Comparison of ENCODE assay signal across 13 cellular contexts in the genomic region with DNA sequence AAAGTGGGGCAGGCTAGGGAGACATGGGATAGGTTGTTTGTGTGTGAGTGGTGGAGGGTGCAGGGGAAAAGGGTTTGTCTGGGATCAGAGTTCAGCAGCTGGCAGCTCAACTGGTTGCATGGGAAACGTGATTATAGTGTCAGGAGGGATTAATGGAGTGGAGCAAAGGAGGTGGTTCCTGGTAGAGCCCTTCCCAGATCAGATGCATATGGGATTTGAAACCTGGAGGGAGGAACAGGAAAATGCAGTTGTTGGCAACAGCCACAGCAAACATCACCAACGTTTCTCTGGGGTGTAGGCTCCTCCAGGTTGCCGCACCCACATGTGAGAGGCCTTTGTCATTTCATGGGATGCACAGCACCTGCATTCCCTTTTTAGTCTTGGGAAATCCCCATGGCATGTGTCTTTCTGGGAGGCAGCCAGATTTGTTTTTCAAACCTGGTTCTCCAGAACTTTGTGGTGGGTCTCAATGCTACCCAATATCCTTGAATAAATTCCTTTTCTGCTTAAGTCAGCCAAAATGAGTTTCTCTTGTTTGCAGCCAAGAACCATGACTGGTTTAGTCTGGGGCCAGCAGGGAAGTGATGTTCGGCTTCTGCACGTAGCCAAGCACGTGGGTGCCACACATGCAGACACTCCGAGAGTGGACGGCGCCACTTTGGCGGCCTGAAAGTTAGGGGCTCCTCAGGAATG.
DNase-seq lines count a peak whose midpoint lies in the region; ATAC-seq and TF ChIP-seq lines count a peak whose summit lies in the region.
"Had no signal": no experiment of that assay in that cellular context is flagged by ENCODE, and none has a peak within 500 bp of the region (broad histone marks: within the 10 kb centered on the region; RNA-seq: fewer than 3 reads in every experiment).

No MANE protein-coding gene starts in this region.

- H3K4me3 ChIP-seq in KMS-11 (IDR thresholded peaks at IDR 0.05; ENCODE audit: insufficient read depth, low read depth, low read length) = no peak overlapping the region
- H3K4me3 ChIP-seq in mammary epithelial cell (replicated peaks in 1 of 3; ENCODE audit: insufficient read depth in 1 of 3, low read depth in 2 of 3, low read length in 3 of 3) = no peak overlapping the region
- H3K4me3 ChIP-seq in hepatocyte = no peak overlapping the region

- intact Hi-C loops in mammary epithelial cell (cut with micrococcal nuclease) = no loop called here

- no peaks in the 10 kb centered on the region for H3K27me3 ChIP-seq in KMS-11 (ENCODE audit: insufficient read depth, low read depth)
- no peaks in the 10 kb centered on the region for H3K27me3 ChIP-seq in mammary epithelial cell (ENCODE audit: insufficient read depth, low read length)
- H3K27me3 ChIP-seq in hepatocyte = no peaks in the 10 kb centered on the region

- no peak for ATAC-seq in HG03095 (IDR thresholded peaks at IDR 0.05; ENCODE audit: unreplicated experiment)
- ATAC-seq: stimulated activated effector memory CD8-positive, alpha-beta T cell treated with anti-CD3 and anti-CD28 coated beads, Interleukin-12 subunit alpha, Interleukin-12 subunit beta, amount 100 ng/mL, for 72 hours had no signal

- no TSS peak for BruUV-seq in mammary epithelial cell (replicated peaks; lab: Mats Ljungman, UMichigan)

- CTCF ChIA-PET in mammary epithelial cell (lab: Charles Lee; ENCODE audit: low non-redundant PET) = no interaction called here

- no peaks in the 10 kb centered on the region for H3K9me2 ChIP-seq in hepatocyte (replicated peaks; ENCODE audit: insufficient read depth)

- H3K27ac ChIP-seq in KMS-11 (no peak overlapping the region), mammary epithelial cell (ENCODE audit: insufficient read depth, low read depth, low read length) (peak overlapping the region; percentile 64), hepatocyte (no peak overlapping the region), caudate nucleus (ENCODE audit: low read depth, low read length) (no peak overlapping the region)

- H3K79me2 ChIP-seq in KMS-11 (ENCODE audit: insufficient read depth, low read depth) = no peaks in the 10 kb centered on the region
- H3K79me2 ChIP-seq in mammary epithelial cell (ENCODE audit: insufficient read depth, low read length) = no peaks in the 10 kb centered on the region
- no peaks in the 10 kb centered on the region for H3K79me2 ChIP-seq in hepatocyte

- 51% methylated on average over 10 of the region's 10 CpGs for WGBS in mammary epithelial cell (ENCODE audit: low coverage, missing lambda C conversion rate)
- WGBS in hepatocyte (ENCODE audit: low lambda C conversion rate, missing lambda C conversion rate) = 82% methylated on average over 10 of the region's 10 CpGs

- DNase-seq in AG20443 (ENCODE audit: low spot score) (peak; percentile 65), mammary epithelial cell (peak; percentile 88), myocyte (ENCODE audit: low read depth) (peak; percentile 69), hepatocyte (ENCODE audit: low spot score) (no peak), caudate nucleus (lab: John Stamatoyannopoulos, UW) (no peak), dedifferentiated amniotic fluid mesenchymal stem cell (ENCODE audit: extremely low spot score) (no peak)
- DNase-seq: activated CD4-positive, alpha-beta T cell treated with anti-CD3 and anti-CD28 coated beads for 1 hour; CD8-positive, alpha-beta memory T cell; hypothalamus; stimulated activated CD4-positive, alpha-beta T cell treated with anti-CD3 and anti-CD28 coated beads, Interleukin-15, amount 100 ng/mL, for 24 hours had no signal

- TF ChIP-seq CTCF in KMS-11 (conservative IDR thresholded peaks at IDR 0.05; ENCODE audit: low read depth, low read length) (no peak), mammary epithelial cell (conservative IDR thresholded peaks at IDR 0.05 in 1 of 2, IDR thresholded peaks at IDR 0.05 in 1 of 2; ENCODE audit: extremely low read depth in 1 of 2, insufficient read depth in 1 of 2, low read depth in 1 of 2, low read length in 2 of 2) (no peak), hepatocyte (IDR thresholded peaks at IDR 0.05; ENCODE audit: poor library complexity) (no peak)

- H3K4me1 ChIP-seq in KMS-11 (ENCODE audit: low read depth, poor library complexity, severe bottlenecking) (peaks cover 9% of the 10 kb centered on the region), mammary epithelial cell (ENCODE audit: insufficient read depth, low read length) (peaks cover 40% of the 10 kb centered on the region), hepatocyte (ENCODE audit: insufficient read depth) (peaks cover 25% of the 10 kb centered on the region)

- dilution Hi-C loops in mammary epithelial cell (cut with HindIII; ENCODE audit: low sequenced_read_pairs) = no loop called here

- H3K9me3 ChIP-seq in mammary epithelial cell (replicated peaks; ENCODE audit: insufficient read depth, low read length) (no peaks in the 10 kb centered on the region), hepatocyte (ENCODE audit: low read depth) (no peaks in the 10 kb centered on the region)

- in situ Hi-C loops in mammary epithelial cell (cut with MboI; ENCODE audit: low sequenced_read_pairs in 2 of 2) = no loop called here

- H2AFZ ChIP-seq in KMS-11 (ENCODE audit: low read depth) (0 out of 2 replicates have a peak overlapping the region, but pooled peaks have one; percentile 12), mammary epithelial cell (ENCODE audit: low read depth, low read length) (peak overlapping the region; percentile 59), hepatocyte (no peak overlapping the region)

- H3K36me3 ChIP-seq in KMS-11 (ENCODE audit: insufficient read depth) (no peaks in the 10 kb centered on the region), mammary epithelial cell (ENCODE audit: insufficient read depth, low read length) (no peaks in the 10 kb centered on the region), hepatocyte (replicated peaks; ENCODE audit: insufficient read depth, low read depth) (no peaks in the 10 kb centered on the region)

- H3K9ac ChIP-seq in KMS-11 = no peak overlapping the region
- H3K9ac ChIP-seq in mammary epithelial cell (ENCODE audit: insufficient read depth, low read length) = no peak overlapping the region

- H4K20me1 ChIP-seq in KMS-11 (ENCODE audit: insufficient read depth) = no peaks in the 10 kb centered on the region
- no peaks in the 10 kb centered on the region for H4K20me1 ChIP-seq in mammary epithelial cell (ENCODE audit: insufficient read depth, low read length)
- no peaks in the 10 kb centered on the region for H4K20me1 ChIP-seq in hepatocyte (ENCODE audit: insufficient read depth, poor library complexity, severe bottlenecking)

- H3K4me2 ChIP-seq in KMS-11 (no peak overlapping the region), mammary epithelial cell (ENCODE audit: insufficient read depth, low read depth, low read length) (no peak overlapping the region), hepatocyte (no peak overlapping the region)

Comparison
In these comparisons a context has a peak if more than half of its experiments do, and no peak if none do; other contexts are left out.
1. DNase-seq: peak in AG20443 (single experiment), mammary epithelial cell (single experiment) and myocyte (single experiment); none in hepatocyte (single experiment), caudate nucleus (0 of 61) and dedifferentiated amniotic fluid mesenchymal stem cell (single experiment).